9 cellular contexts compared by ENCODE assay signal in the genomic region with DNA sequence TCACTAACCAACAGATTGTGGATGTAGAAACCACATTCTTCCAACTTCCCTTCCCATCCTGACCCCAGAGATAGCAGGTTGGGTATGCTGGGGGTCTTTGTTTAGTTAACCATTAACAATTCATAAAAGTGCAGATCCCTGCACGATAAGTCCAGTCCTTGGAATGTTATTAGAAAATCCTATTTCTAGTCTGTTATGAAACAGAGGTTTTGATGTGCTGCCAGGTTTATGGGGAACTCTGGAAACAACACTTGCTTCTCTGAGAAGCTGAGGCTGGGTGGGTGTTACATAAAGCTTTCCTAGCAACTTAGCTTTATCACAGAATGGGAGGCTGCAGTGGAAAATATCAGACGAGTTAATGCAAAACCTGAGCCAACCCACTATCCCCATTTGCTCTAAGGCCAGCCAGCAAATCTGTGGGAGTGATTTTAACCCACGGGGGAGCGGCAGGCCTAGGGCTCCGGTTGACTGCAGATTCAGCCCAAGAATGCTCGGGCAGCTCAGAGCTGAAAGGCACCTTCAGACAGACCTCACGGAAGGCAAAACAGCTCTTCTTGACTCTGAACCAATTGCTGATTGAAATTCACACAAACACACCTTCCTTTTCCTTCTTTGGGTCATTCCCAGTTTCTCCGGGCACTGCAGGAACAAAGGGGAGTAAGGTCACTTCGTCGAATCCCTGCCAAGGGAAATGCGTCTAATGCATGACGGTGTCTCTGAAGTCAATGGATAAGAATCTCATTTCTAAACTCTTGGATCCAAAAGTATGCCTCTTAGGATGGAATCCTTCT.
DNase-seq lines count a peak whose midpoint lies in the region; ATAC-seq and TF ChIP-seq lines count a peak whose summit lies in the region.
"Had no signal": no experiment of that assay in that cellular context is flagged by ENCODE, and none has a peak within 500 bp of the region (broad histone marks: within the 10 kb centered on the region; RNA-seq: fewer than 3 reads in every experiment).

No MANE protein-coding gene starts in this region.

- H3K9me3 Mint-ChIP-seq in T-cell, result no peaks in the 10 kb centered on the region

- no peaks in the 10 kb centered on the region for H3K27me3 Mint-ChIP-seq in T-cell
- H3K27me3 Mint-ChIP-seq: B cell had no signal

- ATAC-seq in lower lobe of right lung (peak; percentile 1 to 11), T-cell (replicated peaks in 1 of 4) (no peak)

- peak overlapping the region; percentile 99 for H3K27ac ChIP-seq in lower lobe of right lung
- peak overlapping the region; percentile 89 to 96 for H3K27ac ChIP-seq in testis
- H3K27ac ChIP-seq in Karpas-422 (ENCODE audit: low read length), result no peak overlapping the region

- H2AFZ ChIP-seq in Karpas-422 (ENCODE audit: low read length), result no peak overlapping the region

- DNase-seq in NCI-H1092 treated with DMSO at 0.1 percent for 48 hours (lab: John Stamatoyannopoulos, UW) (peak; percentile 78), NCI-H1092 (lab: John Stamatoyannopoulos, UW) (no peak), cardiac fibroblast (ENCODE audit: low read depth in 2 of 2) (peak; percentile 91 to 98), lower lobe of right lung (no peak), testis (peak; percentile 88), SKM-1 (lab: John Stamatoyannopoulos, UW; ENCODE audit: unreplicated experiment) (no peak), T-cell (no peak), Karpas-422 (no peak)

- no peaks in the 10 kb centered on the region for H3K9me2 ChIP-seq in Karpas-422 (replicated peaks; ENCODE audit: insufficient read depth, low read length)

- no peaks in the 10 kb centered on the region for H4K20me1 ChIP-seq in Karpas-422 (ENCODE audit: insufficient read depth, low read depth, low read length)

- no peaks in the 10 kb centered on the region for H3K36me3 Mint-ChIP-seq in T-cell

- H3K9ac ChIP-seq in Karpas-422 (ENCODE audit: low read length), result no peak overlapping the region

- CTCF ChIA-PET in T-cell (lab: Charles Lee), result interaction anchor here (0.5 to 0.6 kb wide), 2 partner anchors 110 to 875 kb away, joined by 5 to 9 read pairs; no protein-coding TSS in a partner anchor

- H3K4me3 ChIP-seq in cardiac fibroblast (replicated peaks in 1 of 2; ENCODE audit: low read depth in 2 of 2, low read length in 2 of 2) (no peak overlapping the region), lower lobe of right lung (no peak overlapping the region), testis (no peak overlapping the region), Karpas-422 (ENCODE audit: low read length) (no peak overlapping the region)

- H3K36me3 ChIP-seq in lower lobe of right lung (no peaks in the 10 kb centered on the region), testis (ENCODE audit: low read depth, missing control alignments) (no peaks in the 10 kb centered on the region), Karpas-422 (ENCODE audit: insufficient read depth, low read length) (no peaks in the 10 kb centered on the region)

- H3K79me2 ChIP-seq in Karpas-422 (ENCODE audit: low read length), result no peaks in the 10 kb centered on the region

- peak overlapping the region in 1 of 2 donors; percentile 97 for H3K27ac Mint-ChIP-seq in T-cell

- intact Hi-C loops in lower lobe of right lung (cut with DNase I), result loop anchor here (5.0 kb wide), 2 partner anchors 109 to 224 kb away; a partner anchor contains a TSS
- intact Hi-C loops in testis (cut with DNase I; ENCODE audit: low total_unique reads), result loop anchor here (5.0 to 10.0 kb wide), 3 partner anchors 184 to 356 kb away; no protein-coding TSS in a partner anchor

- no peaks in the 10 kb centered on the region for H3K9me3 ChIP-seq in lower lobe of right lung
- no peaks in the 10 kb centered on the region for H3K9me3 ChIP-seq in testis
- no peaks in the 10 kb centered on the region for H3K9me3 ChIP-seq in Karpas-422 (ENCODE audit: low read length)

- no peak overlapping the region for H3K4me3 Mint-ChIP-seq in T-cell
- H3K4me3 Mint-ChIP-seq: B cell had no signal

- TF ChIP-seq CTCF in cardiac fibroblast (IDR thresholded peaks at IDR 0.05; ENCODE audit: low read depth, low read length), result no peak
- no peak for TF ChIP-seq CTCF in lower lobe of right lung (IDR thresholded peaks at IDR 0.05)
- no peak for TF ChIP-seq CTCF in testis (IDR thresholded peaks at IDR 0.05)

- WGBS in testis, 2 donors, result 15 to 19% methylated on average over 12 of the region's 12 CpGs

- H3K27me3 ChIP-seq in lower lobe of right lung (ENCODE audit: low read depth) (no peaks in the 10 kb centered on the region), testis (no peaks in the 10 kb centered on the region), Karpas-422 (ENCODE audit: low read length) (no peaks in the 10 kb centered on the region)

- POLR2A ChIA-PET in T-cell (lab: Charles Lee), result interaction anchor here (0.5 to 1.0 kb wide), 2 partner anchors 109 to 377 kb away, joined by 4 to 5 read pairs; no protein-coding TSS in a partner anchor

- H3K4me1 ChIP-seq in lower lobe of right lung, result peaks cover 96% of the 10 kb centered on the region
- peaks cover 94% of the 10 kb centered on the region for H3K4me1 ChIP-seq in testis
- H3K4me1 ChIP-seq in Karpas-422 (ENCODE audit: low read length), result peaks cover 5% of the 10 kb centered on the region

- no peak for TF ChIP-seq POLR2A in testis (IDR thresholded peaks at IDR 0.05)

- peaks cover 57 to 67% (median 57%) of the 10 kb centered on the region in 3 donors for H3K4me1 Mint-ChIP-seq in T-cell

- no peak overlapping the region for H3K4me2 ChIP-seq in Karpas-422 (ENCODE audit: low read depth, low read length, poor library complexity, severe bottlenecking)

Comparison
In these comparisons a context has a peak if more than half of its experiments do, and no peak if none do; other contexts are left out.
1. DNase-seq: peak in NCI-H1092 treated with DMSO at 0.1 percent for 48 hours (single experiment), cardiac fibroblast (2 of 2) and testis (single experiment); none in NCI-H1092 (single experiment), lower lobe of right lung (single experiment), SKM-1 (single experiment), T-cell (0 of 34) and Karpas-422 (single experiment).
2. ATAC-seq: peak in lower lobe of right lung (2 of 2); none in T-cell (0 of 4).